Comparison of ENCODE assay signal across 8 cellular contexts in genomic region chr20:10433623-10434466, GRCh38. TPM values are rescaled to one million over a fixed set of nuclear protein-coding genes. Genes with fewer than 3 reads are reported as not detected.
A peak's percentile ranks its signal among the peaks of the same experiment; 100 is the strongest.
DNase-seq lines count a peak whose midpoint lies in the region; ATAC-seq, FAIRE-seq and TF ChIP-seq lines count a peak whose summit lies in the region.

TSS of gene MKKS (minus strand) at chr20:10434222. CDS start at chr20:10413514, 20,708 bp downstream.

- CTCF ChIA-PET in CD8-positive, alpha-beta memory T cell (lab: Charles Lee): interaction anchor here (0.9 to 1.1 kb wide), 4 partner anchors 16 to 456 kb away, joined by 3 read pairs; no protein-coding TSS in a partner anchor
- CTCF ChIA-PET in H1 (lab: Charles Lee; ENCODE audit: partially characterized antibody): interaction anchor here (0.5 to 2.2 kb wide), 9 partner anchors 9 to 602 kb away, joined by 3 to 6 read pairs (median 3); no protein-coding TSS in a partner anchor

- peak within 1 kb of the TSS; percentile 49 for H2BK120ac ChIP-seq in H1 (replicated peaks; ENCODE audit: low read depth, low read length)

- no peak for TF ChIP-seq RAD21 in H1 (IDR thresholded peaks at IDR 0.05 in 1 of 2, conservative IDR thresholded peaks at IDR 0.05 in 1 of 2; ENCODE audit: low read depth in 2 of 2, low read length in 2 of 2)

- H2BK12ac ChIP-seq in H1 (ENCODE audit: low read depth, low read length): peak within 1 kb of the TSS; percentile 45; the same call in 1 of the 2 replicates

- no peak for TF ChIP-seq CTCF in H1 (IDR thresholded peaks at IDR 0.05; ENCODE audit: control extremely low read depth in 1 of 3, insufficient read depth in 1 of 3, low read depth in 1 of 3, low read length in 3 of 3)

- H3K27ac Mint-ChIP-seq in CD8-positive, alpha-beta memory T cell: peak within 1 kb of the TSS; percentile 93 to 99 (median 96)

- H3K79me1 ChIP-seq in H1 (ENCODE audit: low read depth, low read length): peaks cover 13% of the 10 kb centered on the region; the same call in 1 of the 2 replicates

- POLR2A ChIA-PET in CD8-positive, alpha-beta memory T cell (lab: Charles Lee): interaction anchor here (0.7 to 1.8 kb wide), 7 partner anchors 11 to 455 kb away, joined by 3 to 7 read pairs (median 3); partner anchors contain the start of gene ANKEF1
- POLR2A ChIA-PET in H1 (lab: Charles Lee; ENCODE audit: partially characterized antibody): interaction anchor here (0.7 to 2.3 kb wide), 18 partner anchors 9 to 1010 kb away, joined by 3 to 10 read pairs (median 3); partner anchors contain the start of genes ANKEF1 and PAK5

- no peaks in the 10 kb centered on the region for H3K9me3 Mint-ChIP-seq in CD8-positive, alpha-beta memory T cell

- H3K36me3 ChIP-seq in CD8-positive, alpha-beta memory T cell (ENCODE audit: insufficient read depth, low read length): no peaks in the 10 kb centered on the region
- peaks cover 0 to 2% (median 0%) of the 10 kb centered on the region in 4 experiments; a peak in 1 of 8 replicates for H3K36me3 ChIP-seq in H1 (ENCODE audit: control insufficient read depth in 2 of 4, insufficient read depth in 4 of 4, low read length in 3 of 4)
- peaks cover 7% of the 10 kb centered on the region for H3K36me3 ChIP-seq in mesodermal cell (ENCODE audit: control insufficient read depth, insufficient read depth, low read length)

- H2BK5ac ChIP-seq in H1 (ENCODE audit: low read depth, low read length): peak within 1 kb of the TSS; percentile 92

- DNase-seq in CD8-positive, alpha-beta memory T cell: peak; percentile 79 to 90 (median 87)
- DNase-seq in HPDE6-E6E7 (ENCODE audit: extremely low spot score) (peak; percentile 88), NK-92 (lab: John Stamatoyannopoulos, UW; ENCODE audit: unreplicated experiment) (peak; percentile 13), H1 (ENCODE audit: low read depth in 1 of 2, low spot score in 2 of 2) (peak; percentile 44 to 92)
- DNase-seq in activated CD8-positive, alpha-beta memory T cell treated with anti-CD3 and anti-CD28 coated beads for 48 hours (ENCODE audit: low read depth in 2 of 3, low spot score in 2 of 3): peak; percentile 64 to 66 (median 65)
- DNase-seq in stimulated activated CD8-positive, alpha-beta memory T cell treated with anti-CD3 and anti-CD28 coated beads, Interleukin-15, amount 100 ng/mL, for 24 hours (ENCODE audit: low read depth): peak; percentile 65

- peaks cover 0 to 65% of the 10 kb centered on the region in 2 experiments; a peak in 2 of 4 replicates for H3K79me2 ChIP-seq in H1 (ENCODE audit: control insufficient read depth in 1 of 2, insufficient read depth in 2 of 2, low read length in 2 of 2)

- H2AFZ ChIP-seq in H1 (ENCODE audit: low read length): peak within 1 kb of the TSS; percentile 11; the same call in 1 of the 2 replicates

- peak within 1 kb of the TSS; percentile 91 for H3K27ac ChIP-seq in CD8-positive, alpha-beta memory T cell (ENCODE audit: low read depth, low read length)
- peak within 1 kb of the TSS; percentile 83 for H3K27ac ChIP-seq in H1 (ENCODE audit: low read depth, low read length)
- H3K27ac ChIP-seq in mesodermal cell (ENCODE audit: low read depth, low read length, severe bottlenecking): peak within 1 kb of the TSS; percentile 87

- no peak within 1 kb of the TSS for H2BK20ac ChIP-seq in H1 (ENCODE audit: low read length)

- peak; percentile 22 to 73; a peak in 2 of 3 replicates for TF ChIP-seq POLR2A in H1 (IDR thresholded peaks at IDR 0.05; ENCODE audit: control extremely low read depth in 1 of 2, low read depth in 2 of 2, low read length in 2 of 2)

- no peaks in the 10 kb centered on the region for H3K27me3 ChIP-seq in CD8-positive, alpha-beta memory T cell (ENCODE audit: insufficient read depth, low read length, poor library complexity, severe bottlenecking)
- no peaks in the 10 kb centered on the region for H3K27me3 ChIP-seq in H1 (replicated peaks in 1 of 4; ENCODE audit: control insufficient read depth in 3 of 4, extremely low read depth in 1 of 4, insufficient read depth in 3 of 4, low read length in 3 of 4)

- peak within 1 kb of the TSS; percentile 88 to 97 for H3K4me2 ChIP-seq in H1 (ENCODE audit: insufficient read depth in 1 of 2, low read depth in 2 of 2, low read length in 2 of 2)

- ATAC-seq in GM19467 (IDR thresholded peaks at IDR 0.05; ENCODE audit: unreplicated experiment): peak; percentile 47

- peak within 1 kb of the TSS; percentile 85 for H3K4me3 ChIP-seq in CD8-positive, alpha-beta memory T cell (ENCODE audit: low read length)
- H3K4me3 ChIP-seq in H1 (ENCODE audit: extremely low read depth in 1 of 4, insufficient read depth in 2 of 4, low read depth in 3 of 4, low read length in 4 of 4) (peak within 1 kb of the TSS; percentile 57 to 88 (median 76)), mesodermal cell (ENCODE audit: extremely low read depth, insufficient read depth, low read length, poor library complexity, severe bottlenecking) (peak within 1 kb of the TSS; percentile 73)

- peak within 1 kb of the TSS; percentile 14; the same call in 1 of the 2 replicates for H2BK15ac ChIP-seq in H1 (ENCODE audit: low read length)

- H3K9ac ChIP-seq in H1 (replicated peaks in 1 of 4; ENCODE audit: extremely low read depth in 1 of 4, low read depth in 3 of 4, low read length in 3 of 4): peak within 1 kb of the TSS; percentile 74 to 86 (median 80)

- peak within 1 kb of the TSS; percentile 91 for H2AK5ac ChIP-seq in H1 (ENCODE audit: low read depth, low read length)

- H3K23me2 ChIP-seq in H1 (ENCODE audit: low read depth, low read length): peaks cover 10% of the 10 kb centered on the region

- peak within 1 kb of the TSS; percentile 94 for H4K8ac ChIP-seq in H1 (ENCODE audit: extremely low read depth, insufficient read depth, low read length)

- H3K18ac ChIP-seq in H1 (ENCODE audit: extremely low read depth, low read length): peak within 1 kb of the TSS; percentile 89

- H3K4me1 ChIP-seq in CD8-positive, alpha-beta memory T cell (ENCODE audit: insufficient read depth, low read length): peaks cover 25% of the 10 kb centered on the region
- H3K4me1 ChIP-seq in H1 (replicated peaks in 1 of 4; ENCODE audit: control insufficient read depth in 3 of 4, insufficient read depth in 4 of 4, low read length in 3 of 4): no peaks in the 10 kb centered on the region
- H3K4me1 ChIP-seq in mesodermal cell (ENCODE audit: control insufficient read depth, insufficient read depth, low read length, poor library complexity, severe bottlenecking): no peaks in the 10 kb centered on the region

- peak within 1 kb of the TSS; percentile 92 to 99 (median 94) for H3K4me3 Mint-ChIP-seq in CD8-positive, alpha-beta memory T cell

- FAIRE-seq in H1 (lab: Jason Lieb, UNC): no peak

- peaks cover 0 to 2% of the 10 kb centered on the region in 2 donors for H3K27me3 Mint-ChIP-seq in CD8-positive, alpha-beta memory T cell

- H3K36me3 Mint-ChIP-seq in CD8-positive, alpha-beta memory T cell: peaks cover 0 to 14% (median 0%) of the 10 kb centered on the region in 3 donors

- peak within 1 kb of the TSS; percentile 86 for H4K91ac ChIP-seq in H1 (replicated peaks; ENCODE audit: insufficient read length, low read length)

- H3K9me3 ChIP-seq in CD8-positive, alpha-beta memory T cell (ENCODE audit: low read length): no peaks in the 10 kb centered on the region
- H3K9me3 ChIP-seq in H1 (ENCODE audit: insufficient read depth in 2 of 2, low read depth in 1 of 2, low read length in 1 of 2) (no peaks in the 10 kb centered on the region), mesodermal cell (ENCODE audit: control insufficient read depth, low read length) (no peaks in the 10 kb centered on the region)

- H3K56ac ChIP-seq in H1 (replicated peaks; ENCODE audit: insufficient read length, low read depth, low read length): peak within 1 kb of the TSS; percentile 17

- peaks cover 0 to 6% of the 10 kb centered on the region in 2 experiments for H4K20me1 ChIP-seq in H1 (replicated peaks in 1 of 2; ENCODE audit: control insufficient read depth in 1 of 2, insufficient read depth in 2 of 2, low read length in 2 of 2)

- H4K5ac ChIP-seq in H1 (ENCODE audit: insufficient read length, low read depth, low read length): peak within 1 kb of the TSS; percentile 89

- H3K14ac ChIP-seq in H1 (ENCODE audit: insufficient read length): peak within 1 kb of the TSS; percentile 25

- no peak for TF ChIP-seq EP300 in H1 (IDR thresholded peaks at IDR 0.05; ENCODE audit: borderline replicate concordance in 1 of 2, low read depth in 2 of 2, low read length in 2 of 2)

- H3K23ac ChIP-seq in H1 (ENCODE audit: insufficient read length): no peak within 1 kb of the TSS

- WGBS in H1 (ENCODE audit: extremely low coverage in 1 of 2, insufficient coverage in 1 of 2, insufficient read length in 1 of 2, insufficient replicate concordance in 2 of 2, low coverage in 1 of 2, low lambda C conversion rate in 2 of 2, missing lambda C conversion rate in 1 of 2), 2 experiments: 0% methylated on average over 69 of the region's 73 CpGs; no CpG with 5 or more reads in 1 of the 2 experiments
- 0 to 1% methylated on average over 29 to 52 of the region's 73 CpGs for WGBS in mesodermal cell (ENCODE audit: insufficient coverage in 2 of 2), 2 experiments

- peaks cover 41 to 75% (median 73%) of the 10 kb centered on the region in 3 donors for H3K4me1 Mint-ChIP-seq in CD8-positive, alpha-beta memory T cell

- peak within 1 kb of the TSS; percentile 71 for H3K4ac ChIP-seq in H1 (replicated peaks; ENCODE audit: insufficient read length, low read depth, low read length)

TF ChIP-seq in H1, 55 proteins besides CTCF, POLR2A, EP300 and RAD21 (continues in another document):
- TF ChIP-seq RBBP5 (IDR thresholded peaks at IDR 0.05; ENCODE audit: borderline replicate concordance, low read depth, low read length): peak; percentile 80; the same call in 1 of the 2 replicates
- TF ChIP-seq EGR1 (IDR thresholded peaks at IDR 0.05; ENCODE audit: borderline replicate concordance, low read depth, low read length): peak; percentile 71; the same call in 1 of the 2 replicates
- no peak for TF ChIP-seq KDM1A (IDR thresholded peaks at IDR 0.05; ENCODE audit: borderline replicate concordance, low read length)
- TF ChIP-seq HDAC2 (IDR thresholded peaks at IDR 0.05; ENCODE audit: borderline replicate concordance in 1 of 2, low read depth in 2 of 2, low read length in 2 of 2): peak in 1 of 2 experiments; percentile 73; a peak in 2 of 4 replicates
- TF ChIP-seq NANOG (IDR thresholded peaks at IDR 0.05; ENCODE audit: insufficient read depth, low read depth, low read length, poor library complexity, severe bottlenecking): no peak

RNA-seq across cellular contexts. Expression of gene MKKS, which starts in this region (rescaled TPM):
- total RNA-seq in CD8-positive, alpha-beta memory T cell: 1 to 10 TPM; 7.7 to 8.2 TPM
- 37.7 TPM for polyA plus RNA-seq in CD8-positive, alpha-beta memory T cell
- total RNA-seq in H1 (2021; fragmentation: NEBNext Ultra II Directional; extraction: Animal tissue kit (Norgen Biotek cat#: 25700)): 21.7 and 24.8 TPM in 2 replicates
- polyA plus RNA-seq in H1 (2011; rRNA removed): 8.3 and 15.9 TPM in 2 replicates
- 14.9 TPM for polyA plus RNA-seq in H1 (2011; cell fraction: cytosol; rRNA removed)
- polyA plus RNA-seq in H1 (2011; cell fraction: nucleus; rRNA removed): 7.0 TPM
- polyA plus RNA-seq in H1 (2012, experiment 1 of 2): 15.4 to 22.0 TPM (median 17.2 TPM) in 4 replicates
- 2.2 TPM for polyA plus RNA-seq in H1 (2012, experiment 2 of 2)
- polyA plus RNA-seq in H1 (2013, experiment 1 of 2): 14.7 TPM
- polyA plus RNA-seq in H1 (2013, experiment 2 of 2): 16.0 TPM
- polyA minus RNA-seq in H1 (2011; rRNA and poly(A)+ RNA removed): 22.1 and 22.3 TPM in 2 replicates
- 10.3 TPM for polyA minus RNA-seq in H1 (2011; cell fraction: cytosol; rRNA and poly(A)+ RNA removed)
- polyA minus RNA-seq in H1 (2011; cell fraction: nucleus; rRNA and poly(A)+ RNA removed): 9.2 TPM
- polyA plus RNA-seq in mesodermal cell (2013, experiment 1 of 2): 15.2 TPM
- 13.4 TPM for polyA plus RNA-seq in mesodermal cell (2013, experiment 2 of 2)

Comparison
In these comparisons a context has a peak if more than half of its experiments do, and no peak if none do; other contexts are left out.
1. Peak in every context shown above with its lines: DNase-seq, ATAC-seq, H3K4me3 ChIP-seq and H3K27ac ChIP-seq.
2. DNase-seq: peak in every context shown above with its lines; median percentile 88 in HPDE6-E6E7; 87 in CD8-positive, alpha-beta memory T cell; 68 in H1; 65 in activated CD8-positive, alpha-beta memory T cell treated with anti-CD3 and anti-CD28 coated beads for 48 hours; 65 in stimulated activated CD8-positive, alpha-beta memory T cell treated with anti-CD3 and anti-CD28 coated beads, Interleukin-15, amount 100 ng/mL, for 24 hours; 13 in NK-92.